1 cellular context compared by ENCODE assay signal in genomic region chr12:109752117-109753053, GRCh38.
A peak's percentile ranks its signal among the peaks of the same experiment; 100 is the strongest.
TF ChIP-seq lines count a peak whose summit lies in the region.

No MANE protein-coding gene starts in this region.

TF ChIP-seq in SK-N-SH, 30 proteins besides CTCF, POLR2A, EP300 and RAD21 (continued from another document):
- TF ChIP-seq USF2 (IDR thresholded peaks at IDR 0.05; ENCODE audit: borderline replicate concordance, low read depth, low read length) (no peak), CHD2 (IDR thresholded peaks at IDR 0.05; ENCODE audit: low read length, partially characterized antibody) (peak; percentile 85), SMC3 (IDR thresholded peaks at IDR 0.05; ENCODE audit: low read depth, low read length) (peak; percentile 8; the same call in 1 of the 2 replicates), GATA2 (CRISPR knock-in tag; IDR thresholded peaks at IDR 0.05) (peak; percentile 98), SIN3A (IDR thresholded peaks at IDR 0.05; ENCODE audit: borderline replicate concordance, low read depth, low read length) (no peak), RXRA (IDR thresholded peaks at IDR 0.05; ENCODE audit: borderline replicate concordance, low read depth) (no peak), POLR2AphosphoS5 (IDR thresholded peaks at IDR 0.05; ENCODE audit: low read depth, low read length) (peak; percentile 51; the same call in 1 of the 2 replicates), EZH2phosphoT487 (IDR thresholded peaks at IDR 0.05; ENCODE audit: borderline replicate concordance, low read depth) (no peak), NRF1 (IDR thresholded peaks at IDR 0.05; ENCODE audit: low read depth, low read length) (no peak), RCOR1 (IDR thresholded peaks at IDR 0.05; ENCODE audit: low read length) (peak; percentile 93), USF1 (IDR thresholded peaks at IDR 0.05; ENCODE audit: borderline replicate concordance, low read depth) (no peak), MAX (IDR thresholded peaks at IDR 0.05; ENCODE audit: low read depth) (no peak), PBX3 (IDR thresholded peaks at IDR 0.05) (peak; percentile 59; the same call in 1 of the 2 replicates), ZBTB33 (IDR thresholded peaks at IDR 0.05; ENCODE audit: borderline replicate concordance, low read depth) (no peak), TAF1 (IDR thresholded peaks at IDR 0.05; ENCODE audit: borderline replicate concordance, low read depth, low read length) (no peak), FOXJ3 (CRISPR knock-in tag; IDR thresholded peaks at IDR 0.05) (peak; percentile 100), MEF2A (IDR thresholded peaks at IDR 0.05; ENCODE audit: borderline replicate concordance, low read depth) (no peak), JUND (IDR thresholded peaks at IDR 0.05) (no peak)
TF ChIP-seq in SK-N-SH: peak in this region for 12.
